12 cellular contexts compared by ENCODE assay signal in the genomic region with DNA sequence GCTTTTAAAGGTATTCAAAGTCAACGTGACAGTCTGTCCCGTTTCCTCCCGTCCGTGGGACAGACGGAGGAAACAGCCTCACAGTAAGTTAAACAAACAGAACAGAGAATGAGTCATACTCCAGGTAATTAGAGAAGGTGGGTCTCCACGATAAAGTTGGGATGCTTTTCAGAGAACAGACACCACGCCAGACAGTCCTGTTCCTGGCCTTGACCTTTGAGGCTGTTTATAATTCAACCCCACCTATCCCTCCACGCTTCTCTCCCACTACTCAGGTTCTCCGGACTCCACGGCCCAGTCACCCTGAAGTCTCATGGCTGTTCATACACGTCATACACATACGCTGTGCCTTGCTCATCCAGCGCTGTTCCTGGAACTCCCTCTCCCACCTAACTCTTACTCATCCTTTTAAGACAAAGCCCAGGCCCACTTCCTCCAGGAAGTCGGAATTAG. TPM values are rescaled to one million over a fixed set of nuclear protein-coding genes. Genes with fewer than 3 reads are reported as not detected.
DNase-seq lines count a peak whose midpoint lies in the region; ATAC-seq and TF ChIP-seq lines count a peak whose summit lies in the region.
"Had no signal": no experiment of that assay in that cellular context is flagged by ENCODE, and none has a peak within 500 bp of the region (broad histone marks: within the 10 kb centered on the region; RNA-seq: fewer than 3 reads in every experiment).

No MANE protein-coding gene starts in this region.

- H3K4me3 Mint-ChIP-seq in HFFc6 = peak overlapping the region; percentile 22; the same call in 1 of the 2 replicates
- H3K4me3 Mint-ChIP-seq: activated CD8-positive, alpha-beta T cell treated with anti-CD3 and anti-CD28 coated beads, Interleukin-2, amount 10 ng/mL, durations not matched to agents 7 days and 5 days had no signal

- TF ChIP-seq CTCF in C4-2B (conservative IDR thresholded peaks at IDR 0.05) = no peak
- no peak for TF ChIP-seq CTCF in HFFc6 (IDR thresholded peaks at IDR 0.05)

- H3K9me3 Mint-ChIP-seq in HFFc6 = no peaks in the 10 kb centered on the region

- DNase-seq in HFFc6 (no peak), astrocyte of the hippocampus (ENCODE audit: low read depth, low spot score) (peak; percentile 57), left kidney (ENCODE audit: low read depth, low spot score) (peak; percentile 46), G401 (ENCODE audit: low spot score) (no peak), UCSD-AML1 (lab: John Stamatoyannopoulos, UW; ENCODE audit: unreplicated experiment) (no peak)
- DNase-seq in activated CD4-positive, alpha-beta T cell treated with anti-CD3 and anti-CD28 coated beads for 4 hours = no peak
- DNase-seq: activated CD8-positive, alpha-beta T cell treated with anti-CD3 and anti-CD28 coated beads, Interleukin-2, amount 10 ng/mL, durations not matched to agents 7 days and 5 days; NCI-H187; SHP77 had no signal

- H3K27ac ChIP-seq in C4-2B = peak overlapping the region; percentile 14; the same call in 1 of the 2 replicates
- H3K27ac ChIP-seq: BLaER1 treated with 17β-estradiol and CSF1 and Interleukin-3, amounts not matched to agents 10 nM and 100 nM had no signal

- no peaks in the 10 kb centered on the region for H3K36me3 Mint-ChIP-seq in HFFc6 (ENCODE audit: low read depth)

- no peak for ATAC-seq in GM21526 (IDR thresholded peaks at IDR 0.05; ENCODE audit: low FRiP score, unreplicated experiment)
- ATAC-seq: activated CD8-positive, alpha-beta T cell treated with anti-CD3 and anti-CD28 coated beads, Interleukin-2, amount 10 ng/mL, durations not matched to agents 7 days and 5 days had no signal

- peaks cover 4% of the 10 kb centered on the region for H3K27me3 Mint-ChIP-seq in HFFc6 (ENCODE audit: insufficient read depth)

- in situ Hi-C loops in G401 (cut with HindIII; ENCODE audit: low sequenced_read_pairs) = no loop called here

- peak overlapping the region; percentile 79; the same call in 1 of the 2 replicates for H3K27ac Mint-ChIP-seq in HFFc6
- H3K27ac Mint-ChIP-seq: activated CD8-positive, alpha-beta T cell treated with anti-CD3 and anti-CD28 coated beads, Interleukin-2, amount 10 ng/mL, durations not matched to agents 7 days and 5 days had no signal

- peaks cover 26% of the 10 kb centered on the region for H3K4me1 Mint-ChIP-seq in HFFc6 (ENCODE audit: low read depth)

RNA-seq across cellular contexts. Expression of a gene that starts 42.5 kb away (rescaled TPM):
- 10 to 100 TPM; 32.1 to 39.8 (median 35.7) TPM for total RNA-seq in HFFc6 (2021; fragmentation: NEBNext Ultra II Directional; extraction: Animal tissue kit (Norgen Biotek cat#: 25700))
- total RNA-seq in G401 (2014; rRNA removed; shearing (Covaris generic)) = 33.0 and 33.2 TPM in 2 replicates

Comparison
In these comparisons a context has a peak if more than half of its experiments do, and no peak if none do; other contexts are left out.
1. DNase-seq: peak in astrocyte of the hippocampus (single experiment) and left kidney (single experiment); none in HFFc6 (single experiment), G401 (single experiment), activated CD4-positive, alpha-beta T cell treated with anti-CD3 and anti-CD28 coated beads for 4 hours (0 of 2) and UCSD-AML1 (single experiment).